ENCODE assay signal across 14 cellular contexts in the genomic region with DNA sequence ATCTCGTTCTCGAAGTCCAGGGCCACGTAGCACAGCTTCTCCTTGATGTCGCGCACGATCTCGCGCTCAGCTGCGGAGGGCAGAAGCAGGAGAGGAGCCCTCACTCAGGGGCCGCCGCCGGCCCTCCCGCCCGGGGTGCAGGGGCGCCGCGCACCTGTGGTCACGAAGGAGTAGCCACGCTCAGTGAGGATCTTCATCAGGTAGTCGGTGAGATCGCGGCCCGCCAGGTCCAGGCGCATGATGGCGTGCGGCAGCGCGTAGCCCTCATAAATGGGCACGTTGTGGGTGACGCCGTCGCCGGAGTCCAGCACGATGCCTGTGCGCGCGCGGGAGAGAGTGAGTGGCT. TPM values are rescaled to one million over a fixed set of nuclear protein-coding genes. Genes with fewer than 3 reads are reported as not detected.
A peak's percentile ranks its signal among the peaks of the same experiment; 100 is the strongest.
DNase-seq lines count a peak whose midpoint lies in the region; ATAC-seq lines count a peak whose summit lies in the region.
"Had no signal": no experiment of that assay in that cellular context is flagged by ENCODE, and none has a peak within 500 bp of the region (broad histone marks: within the 10 kb centered on the region; RNA-seq: fewer than 3 reads in every experiment).

No MANE protein-coding gene starts in this region.

- ATAC-seq in T-helper 17 cell (no peak), GM21576 (IDR thresholded peaks at IDR 0.05; ENCODE audit: unreplicated experiment) (no peak), HG03135 (IDR thresholded peaks at IDR 0.05; ENCODE audit: unreplicated experiment) (no peak)
- ATAC-seq in stimulated activated naive B cell treated with anti-CD40 and anti-IgM and Interleukin-4, amounts not matched to agents 10 μg/mL and 1 μg/mL and 100 μg/mL, for 72 hours (replicated peaks): no peak

- DNase-seq in activated naive CD4-positive, alpha-beta T cell treated with anti-CD3 and anti-CD28 coated beads, Interleukin-2, amount 10 ng/mL, durations not matched to agents 7 days and 5 days: no peak
- no peak for DNase-seq in activated naive CD4-positive, alpha-beta T cell treated with Interleukin-2 at 50 U/mL for 16 hours
- no peak for DNase-seq in T-helper 17 cell
- peak; percentile 30 for DNase-seq in left kidney (ENCODE audit: low read depth, low spot score)
- DNase-seq in stimulated activated naive B cell treated with anti-CD40 and anti-IgM and Interleukin-4, amounts not matched to agents 10 μg/mL and 1 μg/mL and 100 μg/mL, for 72 hours: no peak
- no peak for DNase-seq in NCI-H82 (lab: John Stamatoyannopoulos, UW)
- DNase-seq: activated naive CD4-positive, alpha-beta T cell treated with anti-CD3 and anti-CD28 coated beads, Interleukin-2, amount 50 U/mL, for 16 hours; NCI-H2029; NCI-H524 had no signal

- no peaks in the 10 kb centered on the region for H3K9me3 ChIP-seq in T-helper 17 cell (ENCODE audit: control insufficient read depth, low read length, poor library complexity, severe bottlenecking)

- no peaks in the 10 kb centered on the region for H3K9me3 Mint-ChIP-seq in activated naive CD4-positive, alpha-beta T cell treated with anti-CD3 and anti-CD28 coated beads, Interleukin-2, amount 10 ng/mL, durations not matched to agents 7 days and 5 days
- H3K9me3 Mint-ChIP-seq in stimulated activated naive B cell treated with anti-CD40 and anti-IgM and Interleukin-4, amounts not matched to agents 10 μg/mL and 1 μg/mL and 100 μg/mL, for 72 hours: no peaks in the 10 kb centered on the region

- H3K4me1 Mint-ChIP-seq in activated naive CD4-positive, alpha-beta T cell treated with anti-CD3 and anti-CD28 coated beads, Interleukin-2, amount 10 ng/mL, durations not matched to agents 7 days and 5 days: peaks cover 25% of the 10 kb centered on the region
- H3K4me1 Mint-ChIP-seq in T-helper 17 cell: peaks cover 26% of the 10 kb centered on the region
- peaks cover 16 to 35% of the 10 kb centered on the region in 2 donors for H3K4me1 Mint-ChIP-seq in stimulated activated naive B cell treated with anti-CD40 and anti-IgM and Interleukin-4, amounts not matched to agents 10 μg/mL and 1 μg/mL and 100 μg/mL, for 72 hours

- peak overlapping the region; percentile 61 for H3K4me3 Mint-ChIP-seq in activated naive CD4-positive, alpha-beta T cell treated with anti-CD3 and anti-CD28 coated beads, Interleukin-2, amount 10 ng/mL, durations not matched to agents 7 days and 5 days
- H3K4me3 Mint-ChIP-seq in T-helper 17 cell: peak overlapping the region; percentile 72
- peak overlapping the region; percentile 64 to 83 for H3K4me3 Mint-ChIP-seq in stimulated activated naive B cell treated with anti-CD40 and anti-IgM and Interleukin-4, amounts not matched to agents 10 μg/mL and 1 μg/mL and 100 μg/mL, for 72 hours

- H3K27ac Mint-ChIP-seq in activated naive CD4-positive, alpha-beta T cell treated with anti-CD3 and anti-CD28 coated beads, Interleukin-2, amount 10 ng/mL, durations not matched to agents 7 days and 5 days: no peak overlapping the region
- no peak overlapping the region for H3K27ac Mint-ChIP-seq in T-helper 17 cell
- peak overlapping the region; percentile 39 for H3K27ac Mint-ChIP-seq in stimulated activated naive B cell treated with anti-CD40 and anti-IgM and Interleukin-4, amounts not matched to agents 10 μg/mL and 1 μg/mL and 100 μg/mL, for 72 hours

- peaks cover 4% of the 10 kb centered on the region for H3K36me3 Mint-ChIP-seq in activated naive CD4-positive, alpha-beta T cell treated with anti-CD3 and anti-CD28 coated beads, Interleukin-2, amount 10 ng/mL, durations not matched to agents 7 days and 5 days
- H3K36me3 Mint-ChIP-seq in T-helper 17 cell (ENCODE audit: low read depth): peaks cover 4% of the 10 kb centered on the region
- peaks cover 6 to 8% of the 10 kb centered on the region in 2 donors for H3K36me3 Mint-ChIP-seq in stimulated activated naive B cell treated with anti-CD40 and anti-IgM and Interleukin-4, amounts not matched to agents 10 μg/mL and 1 μg/mL and 100 μg/mL, for 72 hours

- CTCF ChIA-PET in activated naive CD4-positive, alpha-beta T cell treated with anti-CD3 and anti-CD28 coated beads, Interleukin-2, amount 10 ng/mL, durations not matched to agents 7 days and 5 days (lab: Charles Lee): interaction anchor here (0.6 kb wide), 1 partner anchor 585 kb away, joined by 3 read pairs; no protein-coding TSS in a partner anchor

- peaks cover 91% of the 10 kb centered on the region for H3K27me3 Mint-ChIP-seq in activated naive CD4-positive, alpha-beta T cell treated with anti-CD3 and anti-CD28 coated beads, Interleukin-2, amount 10 ng/mL, durations not matched to agents 7 days and 5 days
- H3K27me3 Mint-ChIP-seq in T-helper 17 cell: peaks cover 73% of the 10 kb centered on the region
- peaks cover 60 to 75% of the 10 kb centered on the region in 2 donors for H3K27me3 Mint-ChIP-seq in stimulated activated naive B cell treated with anti-CD40 and anti-IgM and Interleukin-4, amounts not matched to agents 10 μg/mL and 1 μg/mL and 100 μg/mL, for 72 hours

RNA-seq across cellular contexts. Expression of a gene that starts 1.8 kb away (rescaled TPM):
- not detected for total RNA-seq in T-helper 17 cell
- total RNA-seq: activated CD8-positive, alpha-beta memory T cell treated with anti-CD3 and anti-CD28 coated beads for 36 hours; M059J; mononuclear cell had no signal
